8 cellular contexts compared by ENCODE assay signal in genomic region chr16:15765880-15766279, GRCh38.
DNase-seq lines count a peak whose midpoint lies in the region; FAIRE-seq and TF ChIP-seq lines count a peak whose summit lies in the region.

No MANE protein-coding gene starts in this region.

- TF ChIP-seq CTCF in SU-DHL-6 (IDR thresholded peaks at IDR 0.05; ENCODE audit: insufficient read depth, low read length, poor library complexity, severe bottlenecking): peak; percentile 74
- TF ChIP-seq CTCF in endodermal cell (conservative IDR thresholded peaks at IDR 0.05): peak; percentile 81

- DNase-seq in stimulated activated CD4-positive, alpha-beta T cell treated with anti-CD3 and anti-CD28 coated beads, Interleukin-15, amount 100 ng/mL, for 24 hours: peak; percentile 31
- DNase-seq in stimulated activated CD4-positive, alpha-beta T cell treated with anti-CD3 and anti-CD28 coated beads, Interleukin-12 subunit alpha, Interleukin-12 subunit beta, amount 100 ng/mL, for 4 hours: no peak
- DNase-seq in H54 (ENCODE audit: insufficient read length, low spot score) (peak; percentile 24), MV-4-11 (lab: John Stamatoyannopoulos, UW) (peak; percentile 61), endodermal cell (peak; percentile 76), middle frontal gyrus (ENCODE audit: extremely low spot score, low spot score) (peak; percentile 21), amniotic stem cell (lab: John Stamatoyannopoulos, UW) (no peak)

- H3F3A ChIP-seq in SU-DHL-6 (ENCODE audit: insufficient read depth): no peaks in the 10 kb centered on the region

- H3K4me2 ChIP-seq in SU-DHL-6 (ENCODE audit: low read depth, low read length, poor library complexity, severe bottlenecking): no peak overlapping the region

- H3K27me3 ChIP-seq in SU-DHL-6 (ENCODE audit: low read length) (no peaks in the 10 kb centered on the region), endodermal cell (ENCODE audit: control insufficient read depth, insufficient read depth, low read length, poor library complexity, severe bottlenecking) (peaks cover under 1% of the 10 kb centered on the region)

- FAIRE-seq in H54 (lab: Jason Lieb, UNC): no peak

- H2AFZ ChIP-seq in SU-DHL-6 (ENCODE audit: low read depth, low read length, severe bottlenecking): no peak overlapping the region

- H3K36me3 ChIP-seq in SU-DHL-6 (ENCODE audit: low read length): no peaks in the 10 kb centered on the region
- no peaks in the 10 kb centered on the region for H3K36me3 ChIP-seq in endodermal cell (ENCODE audit: control insufficient read depth, insufficient read depth, low read length)

- 39 to 49% methylated on average over 2 to 3 of the region's 3 CpGs for WGBS in endodermal cell (ENCODE audit: insufficient coverage in 1 of 2, insufficient read length in 1 of 2), 2 experiments

- no peaks in the 10 kb centered on the region for H3K9me3 Mint-ChIP-seq in endodermal cell

- H4K20me1 ChIP-seq in SU-DHL-6 (ENCODE audit: low read depth, low read length): no peaks in the 10 kb centered on the region

- no peaks in the 10 kb centered on the region for H3K4me1 ChIP-seq in endodermal cell (ENCODE audit: control insufficient read depth, insufficient read depth, low read length)

- no peak overlapping the region for H3K27ac ChIP-seq in SU-DHL-6 (ENCODE audit: low read depth, low read length)
- no peak overlapping the region for H3K27ac ChIP-seq in endodermal cell (ENCODE audit: low read depth, low read length)

- no peak overlapping the region for H3K9ac ChIP-seq in SU-DHL-6 (ENCODE audit: low read length)
- H3K9ac ChIP-seq in endodermal cell (ENCODE audit: extremely low read depth, low read length, poor library complexity, severe bottlenecking): no peak overlapping the region

- H3K27ac Mint-ChIP-seq in endodermal cell: no peak overlapping the region

- no peaks in the 10 kb centered on the region for H3K4me1 Mint-ChIP-seq in endodermal cell

- H3K27me3 Mint-ChIP-seq in endodermal cell (ENCODE audit: insufficient read depth): peaks cover 11% of the 10 kb centered on the region

- H3K79me2 ChIP-seq in SU-DHL-6 (ENCODE audit: insufficient read depth, low read length): no peaks in the 10 kb centered on the region

- H3K4me3 Mint-ChIP-seq in endodermal cell: no peak overlapping the region

- H3K36me3 Mint-ChIP-seq in endodermal cell (ENCODE audit: low read depth): no peaks in the 10 kb centered on the region

- H3K9me2 ChIP-seq in SU-DHL-6 (replicated peaks; ENCODE audit: insufficient read depth, low read length): no peaks in the 10 kb centered on the region

- no peak for TF ChIP-seq POLR2A in H54 (IDR thresholded peaks at IDR 0.05; ENCODE audit: low read depth, low read length)

- H3K9me3 ChIP-seq in SU-DHL-6 (ENCODE audit: insufficient read depth, low read length) (no peaks in the 10 kb centered on the region), endodermal cell (ENCODE audit: control insufficient read depth, low read length) (no peaks in the 10 kb centered on the region)

- H3K4me3 ChIP-seq in SU-DHL-6 (ENCODE audit: insufficient read depth, low read length, poor library complexity, severe bottlenecking) (no peak overlapping the region), endodermal cell (ENCODE audit: low read length) (no peak overlapping the region)

Comparison
In these comparisons a context has a peak if more than half of its experiments do, and no peak if none do; other contexts are left out.
1. DNase-seq: peak in stimulated activated CD4-positive, alpha-beta T cell treated with anti-CD3 and anti-CD28 coated beads, Interleukin-15, amount 100 ng/mL, for 24 hours (single experiment), H54 (single experiment), MV-4-11 (single experiment), endodermal cell (single experiment) and middle frontal gyrus (single experiment); none in stimulated activated CD4-positive, alpha-beta T cell treated with anti-CD3 and anti-CD28 coated beads, Interleukin-12 subunit alpha, Interleukin-12 subunit beta, amount 100 ng/mL, for 4 hours (single experiment) and amniotic stem cell (single experiment).